10 cellular contexts compared by ENCODE assay signal in genomic region chr16:77223184-77223583, GRCh38. TPM values are rescaled to one million over a fixed set of nuclear protein-coding genes. Genes with fewer than 3 reads are reported as not detected.
DNase-seq lines count a peak whose midpoint lies in the region; ATAC-seq and TF ChIP-seq lines count a peak whose summit lies in the region.
"Had no signal": no experiment of that assay in that cellular context is flagged by ENCODE, and none has a peak within 500 bp of the region (broad histone marks: within the 10 kb centered on the region; RNA-seq: fewer than 3 reads in every experiment).

No MANE protein-coding gene starts in this region.

- H3K27me3 ChIP-seq in Caco-2 (replicated peaks; ENCODE audit: control insufficient read depth, insufficient read depth, low read length) = no peaks in the 10 kb centered on the region

- no peaks in the 10 kb centered on the region for H3K4me1 Mint-ChIP-seq in Caco-2 (ENCODE audit: low read depth, unreplicated experiment)
- no peaks in the 10 kb centered on the region for H3K4me1 Mint-ChIP-seq in T-helper 2 cell treated with Interferon-gamma antibody and Interleukin-4, amounts not matched to agents 5 μg/mL and 100 μg/mL, for 36 hours (ENCODE audit: low read depth)

- intact Hi-C loops in Caco-2 (cut with micrococcal nuclease; ENCODE audit: unreplicated experiment) = no loop called here

- POLR2A ChIA-PET in Caco-2 (lab: Charles Lee) = no interaction called here

- H3K36me3 Mint-ChIP-seq in Caco-2 (ENCODE audit: insufficient read depth, unreplicated experiment) = no peaks in the 10 kb centered on the region
- H3K36me3 Mint-ChIP-seq in T-helper 2 cell treated with Interferon-gamma antibody and Interleukin-4, amounts not matched to agents 5 μg/mL and 100 μg/mL, for 36 hours (ENCODE audit: low read depth) = no peaks in the 10 kb centered on the region
- H3K36me3 Mint-ChIP-seq: naive thymus-derived CD4-positive, alpha-beta T cell had no signal

- peak; percentile 48 to 57 for TF ChIP-seq CTCF in Caco-2 (IDR thresholded peaks at IDR 0.05; ENCODE audit: insufficient read depth in 1 of 2, low read depth in 1 of 2, low read length in 1 of 2, severe bottlenecking in 1 of 2, unreplicated experiment in 1 of 2)
- peak; percentile 30 for TF ChIP-seq CTCF in GM13976 (IDR thresholded peaks at IDR 0.05; ENCODE audit: borderline replicate concordance, control extremely low read depth, extremely low read depth, insufficient read depth, missing control alignments)

- no peaks in the 10 kb centered on the region for H3K9me3 Mint-ChIP-seq in Caco-2 (ENCODE audit: unreplicated experiment)
- H3K9me3 Mint-ChIP-seq in T-helper 2 cell treated with Interferon-gamma antibody and Interleukin-4, amounts not matched to agents 5 μg/mL and 100 μg/mL, for 36 hours = no peaks in the 10 kb centered on the region
- H3K9me3 Mint-ChIP-seq: effector memory CD8-positive, alpha-beta T cell; naive thymus-derived CD4-positive, alpha-beta T cell had no signal

- peaks cover 5% of the 10 kb centered on the region for H3K27me3 Mint-ChIP-seq in Caco-2 (ENCODE audit: insufficient read depth, unreplicated experiment)
- H3K27me3 Mint-ChIP-seq in T-helper 2 cell treated with Interferon-gamma antibody and Interleukin-4, amounts not matched to agents 5 μg/mL and 100 μg/mL, for 36 hours (ENCODE audit: low read depth) = no peaks in the 10 kb centered on the region

- ATAC-seq in GM21737 (IDR thresholded peaks at IDR 0.05; ENCODE audit: unreplicated experiment) (no peak), GM19395 (IDR thresholded peaks at IDR 0.05; ENCODE audit: unreplicated experiment) (no peak)
- ATAC-seq: effector memory CD8-positive, alpha-beta T cell; naive thymus-derived CD4-positive, alpha-beta T cell had no signal

- in situ Hi-C loops in GM13976 (cut with MboI; ENCODE audit: low sequenced_read_pairs, unreplicated experiment) = no loop called here

- no peaks in the 10 kb centered on the region for H3K4me1 ChIP-seq in Caco-2

- no peaks in the 10 kb centered on the region for H3K36me3 ChIP-seq in Caco-2 (ENCODE audit: control insufficient read depth, insufficient read depth, low read length)

- H3K27ac Mint-ChIP-seq in Caco-2 (ENCODE audit: unreplicated experiment) = no peak overlapping the region
- H3K27ac Mint-ChIP-seq in T-helper 2 cell treated with Interferon-gamma antibody and Interleukin-4, amounts not matched to agents 5 μg/mL and 100 μg/mL, for 36 hours = no peak overlapping the region
- H3K27ac Mint-ChIP-seq: effector memory CD8-positive, alpha-beta T cell; naive thymus-derived CD4-positive, alpha-beta T cell had no signal

- no peak overlapping the region for H3K4me3 ChIP-seq in Caco-2 (ENCODE audit: low read depth, low read length)

- H3K4me3 Mint-ChIP-seq in Caco-2 (ENCODE audit: unreplicated experiment) = no peak overlapping the region
- no peak overlapping the region for H3K4me3 Mint-ChIP-seq in T-helper 2 cell treated with Interferon-gamma antibody and Interleukin-4, amounts not matched to agents 5 μg/mL and 100 μg/mL, for 36 hours
- H3K4me3 Mint-ChIP-seq: effector memory CD8-positive, alpha-beta T cell; naive thymus-derived CD4-positive, alpha-beta T cell had no signal

- peak in 1 of 2 experiments; percentile 46 for DNase-seq in Caco-2
- peak; percentile 35 for DNase-seq in GM13976 (ENCODE audit: low spot score)
- DNase-seq in T-helper 2 cell treated with Interferon-gamma antibody and Interleukin-4, amounts not matched to agents 5 μg/mL and 100 μg/mL, for 36 hours (ENCODE audit: low spot score) = peak; percentile 12
- peak; percentile 62 for DNase-seq in iPS-NIHi11 (ENCODE audit: low spot score)
- DNase-seq in OCI-M2 (lab: John Stamatoyannopoulos, UW; ENCODE audit: unreplicated experiment) = no peak
- no peak for DNase-seq in NCI-H446 (lab: John Stamatoyannopoulos, UW)
- DNase-seq: effector memory CD8-positive, alpha-beta T cell had no signal

- no peaks in the 10 kb centered on the region for H3K9me3 ChIP-seq in Caco-2

- no TSS peak for BruUV-seq in Caco-2 (replicated peaks; lab: Mats Ljungman, UMichigan)

- CTCF ChIA-PET in Caco-2 (lab: Charles Lee) = no interaction called here

RNA-seq across cellular contexts. Expression of gene SYCE1L, which starts 24.0 kb away (rescaled TPM):
- 4.8 and 8.2 TPM in 2 replicates for total RNA-seq in Caco-2 (2022)

RNA-seq across cellular contexts. Expression of gene MON1B, which starts 32.2 kb away (rescaled TPM):
- 66.9 and 67.1 TPM in 2 replicates for total RNA-seq in Caco-2 (2022)

Comparison
In these comparisons a context has a peak if more than half of its experiments do, and no peak if none do; other contexts are left out.
1. DNase-seq: peak in GM13976 (single experiment), T-helper 2 cell treated with Interferon-gamma antibody and Interleukin-4, amounts not matched to agents 5 μg/mL and 100 μg/mL, for 36 hours (single experiment) and iPS-NIHi11 (single experiment); none in OCI-M2 (single experiment) and NCI-H446 (0 of 2).